19 cellular contexts compared by ENCODE assay signal in the genomic region with DNA sequence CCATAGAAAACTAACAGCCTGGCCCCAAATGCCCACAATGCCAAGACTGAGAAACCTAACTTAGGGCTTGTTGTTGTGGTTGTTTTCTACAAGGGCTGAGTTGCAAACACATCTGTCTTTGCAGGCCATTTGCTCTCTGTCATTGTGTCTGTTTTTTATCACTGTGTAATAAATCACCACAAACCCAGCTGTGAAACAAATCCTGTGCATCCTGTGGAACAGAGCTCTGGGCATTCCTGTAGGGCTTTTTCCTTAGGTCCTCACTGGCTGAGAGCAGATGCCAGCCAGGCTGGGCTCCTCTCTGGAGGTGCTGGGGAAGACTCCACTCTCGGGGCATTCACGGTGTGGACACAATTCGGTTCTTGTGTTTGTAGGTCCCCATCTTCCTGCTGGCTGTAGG. TPM values are rescaled to one million over a fixed set of nuclear protein-coding genes. Genes with fewer than 3 reads are reported as not detected.
"Had no signal": no experiment of that assay in that cellular context is flagged by ENCODE, and none has a peak within 500 bp of the region (broad histone marks: within the 10 kb centered on the region; RNA-seq: fewer than 3 reads in every experiment).

No MANE protein-coding gene starts in this region.

- H2AFZ ChIP-seq: hepatocyte had no signal

- H3K79me2 ChIP-seq: hepatocyte had no signal

- H3K4me2 ChIP-seq: hepatocyte had no signal

- H3K27ac Mint-ChIP-seq: naive thymus-derived CD8-positive, alpha-beta T cell had no signal

- H3K4me3 ChIP-seq: esophagus muscularis mucosa, hepatocyte, lung, right atrium auricular region, sigmoid colon, suprapubic skin, thyroid gland, upper lobe of left lung, uterus had no signal

- H3K4me3 Mint-ChIP-seq: naive thymus-derived CD8-positive, alpha-beta T cell; neural crest cell had no signal

- H3K9me3 ChIP-seq: suprapubic skin, thyroid gland, uterus had no signal

- H3K27me3 ChIP-seq: foreskin keratinocyte, hepatocyte, right atrium auricular region, sigmoid colon, suprapubic skin, thyroid gland, upper lobe of left lung, uterus had no signal

- DNase-seq: effector memory CD4-positive, alpha-beta T cell; foreskin keratinocyte; left ventricle myocardium superior; mesendoderm; naive thymus-derived CD8-positive, alpha-beta T cell; sigmoid colon; small intestine; stimulated activated CD4-positive, alpha-beta T cell treated with anti-CD3 and anti-CD28 coated beads, Interleukin-2, amount 100 ng/mL, for 48 hours; stimulated activated naive CD8-positive, alpha-beta T cell treated with anti-CD3 and anti-CD28 coated beads, Interleukin-15, Interleukin-2, amounts not matched to agents 100 U/mL and 50 U/mL, for 24 hours; thyroid gland; upper lobe of left lung; uterus had no signal

- H3K36me3 ChIP-seq: esophagus muscularis mucosa, right atrium auricular region, sigmoid colon, suprapubic skin, thyroid gland, upper lobe of left lung, uterus had no signal

- H3K4me1 ChIP-seq: esophagus muscularis mucosa, right atrium auricular region, sigmoid colon, thyroid gland, upper lobe of left lung, uterus had no signal

- H3K27ac ChIP-seq: epithelial cell of prostate, esophagus muscularis mucosa, foreskin keratinocyte, hepatocyte, right atrium auricular region, sigmoid colon, suprapubic skin, thyroid gland, upper lobe of left lung, uterus had no signal

RNA-seq across cellular contexts. Expression of a gene that starts 15.7 kb away (rescaled TPM):
- total RNA-seq: esophagus muscularis mucosa; left ventricle myocardium superior; naive thymus-derived CD8-positive, alpha-beta T cell; neural crest cell; right atrium auricular region; sigmoid colon; thyroid gland had no signal
- polyA plus RNA-seq: naive thymus-derived CD8-positive, alpha-beta T cell had no signal

RNA-seq across cellular contexts. Expression of a gene that starts 19.7 kb away (rescaled TPM):
- total RNA-seq: left ventricle myocardium superior; naive thymus-derived CD8-positive, alpha-beta T cell; neural crest cell; right atrium auricular region; sigmoid colon; thyroid gland had no signal
- polyA plus RNA-seq: naive thymus-derived CD8-positive, alpha-beta T cell had no signal

RNA-seq across cellular contexts. Expression of a gene that starts 33.8 kb away (rescaled TPM):
- total RNA-seq: neural crest cell had no signal
